In genomic region chr20:18466894-18467678, GRCh38 we compare ENCODE assay signal across 8 cellular contexts. TPM values are rescaled to one million over a fixed set of nuclear protein-coding genes. Genes with fewer than 3 reads are reported as not detected.
DNase-seq lines count a peak whose midpoint lies in the region; ATAC-seq and TF ChIP-seq lines count a peak whose summit lies in the region.

TSS of gene DZANK1 (minus strand) at chr20:18467030. CDS start at chr20:18465358, 1,672 bp downstream.
TSS of gene POLR3F (plus strand) at chr20:18467390. CDS start at chr20:18467507, 117 bp downstream.

- peaks cover 2% of the 10 kb centered on the region for H3K36me3 Mint-ChIP-seq in activated naive CD8-positive, alpha-beta T cell

- peak within 1 kb of the TSS; percentile 83 for H3K27ac ChIP-seq in temporal lobe (ENCODE audit: low read depth, low read length)

- peak within 1 kb of the TSS; percentile 97 for H3K27ac Mint-ChIP-seq in activated naive CD8-positive, alpha-beta T cell

- H3K9me3 Mint-ChIP-seq in activated naive CD8-positive, alpha-beta T cell (ENCODE audit: low read depth): no peaks in the 10 kb centered on the region

- TF ChIP-seq CTCF in GM10266 (IDR thresholded peaks at IDR 0.05; ENCODE audit: control insufficient read depth, insufficient read depth, low read depth, missing control alignments): no peak

- no peaks in the 10 kb centered on the region for H3K27me3 Mint-ChIP-seq in activated naive CD8-positive, alpha-beta T cell

- DNase-seq in GM10266 (ENCODE audit: extremely low spot score): peak; percentile 93
- peak; percentile 96 for DNase-seq in NCI-H1092 treated with DMSO at 0.1 percent for 48 hours (lab: John Stamatoyannopoulos, UW)
- DNase-seq in glomerular visceral epithelial cell (ENCODE audit: extremely low spot score): peak; percentile 97
- peak; percentile 94 for DNase-seq in occipital lobe (lab: John Stamatoyannopoulos, UW)

- H3K4me3 Mint-ChIP-seq in activated naive CD8-positive, alpha-beta T cell: peak within 1 kb of the TSS; percentile 98

- ATAC-seq in HG02623 (IDR thresholded peaks at IDR 0.05; ENCODE audit: unreplicated experiment) (peak; percentile 97), SK-N-SH treated with all-trans-retinoic acid at 6 μM for 48 hours (peak; percentile 100)

- peaks cover 24% of the 10 kb centered on the region for H3K4me1 Mint-ChIP-seq in activated naive CD8-positive, alpha-beta T cell (ENCODE audit: low read depth)

TF ChIP-seq in SK-N-SH treated with all-trans-retinoic acid at 6 μM for 48 hours, 23 proteins besides CTCF, POLR2A, EP300 and RAD21:
- TF ChIP-seq SNAI2 (CRISPR knock-in tag; IDR thresholded peaks at IDR 0.05) (no peak), CREB5 (CRISPR knock-in tag; IDR thresholded peaks at IDR 0.05; ENCODE audit: low read depth) (no peak), ZC3H10 (CRISPR knock-in tag; IDR thresholded peaks at IDR 0.05) (no peak), PATZ1 (CRISPR knock-in tag; IDR thresholded peaks at IDR 0.05; ENCODE audit: borderline replicate concordance) (no peak), PPARA (CRISPR knock-in tag; IDR thresholded peaks at IDR 0.05; ENCODE audit: borderline replicate concordance) (no peak), ZNF565 (CRISPR knock-in tag; conservative IDR thresholded peaks at IDR 0.05; ENCODE audit: low read depth) (no peak), RARB (CRISPR knock-in tag; IDR thresholded peaks at IDR 0.05) (no peak), CSDC2 (CRISPR knock-in tag; IDR thresholded peaks at IDR 0.05) (no peak)

RNA-seq across cellular contexts. Expression of gene DZANK1, which starts in this region (rescaled TPM):
- 4.2 TPM for total RNA-seq in occipital lobe
- total RNA-seq in temporal lobe: 4.9 TPM

RNA-seq across cellular contexts. Expression of gene POLR3F, which starts in this region (rescaled TPM):
- 30.7 TPM for total RNA-seq in occipital lobe
- 18.9 TPM for total RNA-seq in temporal lobe

Comparison
In these comparisons a context has a peak if more than half of its experiments do, and no peak if none do; other contexts are left out.
1. Peak in every context shown above with its lines: DNase-seq, ATAC-seq and H3K27ac ChIP-seq.